In genomic region chrX:71702853-71703252, GRCh38 we compare ENCODE assay signal across 11 cellular contexts. TPM values are rescaled to one million over a fixed set of nuclear protein-coding genes. Genes with fewer than 3 reads are reported as not detected.
"Had no signal": no experiment of that assay in that cellular context is flagged by ENCODE, and none has a peak within 500 bp of the region (broad histone marks: within the 10 kb centered on the region; RNA-seq: fewer than 3 reads in every experiment).

No MANE protein-coding gene starts in this region.

RNA-seq across cellular contexts. Expression of gene CXorf49, which starts 15.2 kb away (rescaled TPM):
- total RNA-seq: activated CD4-positive, alpha-beta T cell treated with anti-CD3 and anti-CD28 coated beads, Interleukin-2, amount 10 ng/mL, durations not matched to agents 24 days and 14 days; activated T-cell treated with anti-CD3 and anti-CD28 coated beads, Interleukin-2, amount 50 U/mL, for 72 hours; cardiac septum; colonic mucosa; left colon; lung; myocyte; ovary; pulmonary artery endothelial cell; right lobe of liver; temporal lobe had no signal
